Comparison of ENCODE assay signal across 9 cellular contexts in genomic region chr1:212856755-212857154, GRCh38. TPM values are rescaled to one million over a fixed set of nuclear protein-coding genes. Genes with fewer than 3 reads are reported as not detected.
A peak's percentile ranks its signal among the peaks of the same experiment; 100 is the strongest.
DNase-seq lines count a peak whose midpoint lies in the region; ATAC-seq and TF ChIP-seq lines count a peak whose summit lies in the region.
"Had no signal": no experiment of that assay in that cellular context is flagged by ENCODE, and none has a peak within 500 bp of the region (broad histone marks: within the 10 kb centered on the region; RNA-seq: fewer than 3 reads in every experiment).

No MANE protein-coding gene starts in this region.

- H3K36me3 ChIP-seq in left ventricle myocardium inferior (no peaks in the 10 kb centered on the region), SJSA1 (peaks cover 14% of the 10 kb centered on the region), iPS-20b (ENCODE audit: insufficient read depth, low read depth, low read length) (peaks cover 10% of the 10 kb centered on the region), tibial artery (no peaks in the 10 kb centered on the region), heart right ventricle (peaks cover 0 to 2% (median 0%) of the 10 kb centered on the region in 9 donors)

- DNase-seq in left ventricle myocardium inferior (no peak), cardiac septum (ENCODE audit: low spot score) (no peak), SJSA1 (ENCODE audit: low read depth in 1 of 2, low spot score in 2 of 2) (no peak), tibial artery (no peak), T1000 (lab: John Stamatoyannopoulos, UW) (no peak), NOMO-1 treated with DMSO at 0.1 percent for 48 hours (lab: John Stamatoyannopoulos, UW; ENCODE audit: unreplicated experiment) (no peak), heart right ventricle (no peak)

- 90 to 93% methylated on average over 16 of the region's 16 CpGs for WGBS in heart right ventricle, 2 donors

- H3K9ac ChIP-seq in iPS-20b (ENCODE audit: low read depth, low read length) = peak overlapping the region; percentile 90; the same call in 1 of the 2 replicates

- H3K27ac ChIP-seq in left ventricle myocardium inferior (replicated peaks) (no peak overlapping the region), SJSA1 (no peak overlapping the region), iPS-20b (ENCODE audit: low read length) (no peak overlapping the region), tibial artery (peak overlapping the region in 1 of 2 donors; percentile 89), heart right ventricle (no peak overlapping the region)

- H3K4me1 ChIP-seq in left ventricle myocardium inferior (peaks cover 43% of the 10 kb centered on the region), SJSA1 (replicated peaks) (peaks cover 25% of the 10 kb centered on the region), iPS-20b (ENCODE audit: insufficient read depth, low read length) (peaks cover 19% of the 10 kb centered on the region), tibial artery (peaks cover 0 to 27% (median 19%) of the 10 kb centered on the region in 4 donors), heart right ventricle (peaks cover 3 to 41% (median 29%) of the 10 kb centered on the region in 9 donors)

- intact Hi-C loops in left ventricle myocardium inferior (cut with micrococcal nuclease) (no loop called here), cardiac septum (cut with DNase I) (loop anchor here (5.0 kb wide), 1 partner anchor 64 kb away; the partner anchor contains the start of genes NSL1 and TATDN3), tibial artery (cut with DNase I; ENCODE audit: low total_unique reads) (loop anchor here (10.0 kb wide), 2 partner anchors 62 to 158 kb away; partner anchors contain the start of genes ANGEL2, NSL1 and TATDN3), heart right ventricle (cut with DNase I) (loop anchor here in 1 of 10 donors (5.0 kb wide), 1 partner anchor 64 kb away; the partner anchor contains the start of genes NSL1 and TATDN3)

- H3K9me3 ChIP-seq in left ventricle myocardium inferior (replicated peaks) (no peaks in the 10 kb centered on the region), SJSA1 (replicated peaks) (no peaks in the 10 kb centered on the region), iPS-20b (ENCODE audit: insufficient read depth, low read depth, low read length) (no peaks in the 10 kb centered on the region), tibial artery (no peaks in the 10 kb centered on the region), heart right ventricle (no peaks in the 10 kb centered on the region)

- ATAC-seq in heart right ventricle = no peak

- H3K27me3 ChIP-seq in left ventricle myocardium inferior (ENCODE audit: low read depth) = no peaks in the 10 kb centered on the region
- H3K27me3 ChIP-seq in SJSA1 (replicated peaks) = no peaks in the 10 kb centered on the region
- H3K27me3 ChIP-seq in iPS-20b (ENCODE audit: insufficient read depth, low read length) = no peaks in the 10 kb centered on the region
- H3K27me3 ChIP-seq in tibial artery = no peaks in the 10 kb centered on the region
- H3K27me3 ChIP-seq in heart right ventricle = no peaks in the 10 kb centered on the region

- TF ChIP-seq CTCF in left ventricle myocardium inferior (IDR thresholded peaks at IDR 0.05; ENCODE audit: borderline replicate concordance) = no peak
- TF ChIP-seq CTCF in tibial artery (IDR thresholded peaks at IDR 0.05) = no peak
- no peak for TF ChIP-seq CTCF in heart right ventricle (IDR thresholded peaks at IDR 0.05)

- H3K4me3 ChIP-seq in left ventricle myocardium inferior (peak overlapping the region; percentile 99), SJSA1 (peak overlapping the region; percentile 76), iPS-20b (ENCODE audit: low read length) (peak overlapping the region; percentile 100), tibial artery (peak overlapping the region; percentile 89 to 96), heart right ventricle (peak overlapping the region in 5 of 10 donors; percentile 73 to 99 (median 90))

RNA-seq across cellular contexts. Expression of gene FLVCR1, which starts 1.3 kb away (rescaled TPM):
- total RNA-seq in left ventricle myocardium inferior (2.7 TPM), cardiac septum (1.7 TPM), heart right ventricle (1 to 10 TPM; 1.2 to 4.9 (median 2.2) TPM)
- total RNA-seq in SJSA1 (2014; rRNA removed; shearing (Covaris generic)) = 9.6 and 18.8 TPM in 2 replicates
- 1 to 10 TPM; 1.3 to 2.8 TPM for polyA plus RNA-seq in heart right ventricle

RNA-seq across cellular contexts. Expression of gene SPATA45, which starts 9.3 kb away (rescaled TPM):
- total RNA-seq in left ventricle myocardium inferior = not detected
- total RNA-seq in cardiac septum = not detected
- total RNA-seq in SJSA1 (2014; rRNA removed; shearing (Covaris generic)) = not detected in 2 replicates
- under 1 TPM in 1 of 10 donors, not detected in 9; 0.56 TPM for total RNA-seq in heart right ventricle
- not detected for polyA plus RNA-seq in heart right ventricle
- total RNA-seq: mononuclear cell had no signal
